10 cellular contexts compared by ENCODE assay signal in genomic region chr17:63433746-63434591, GRCh38. TPM values are rescaled to one million over a fixed set of nuclear protein-coding genes. Genes with fewer than 3 reads are reported as not detected.
A peak's percentile ranks its signal among the peaks of the same experiment; 100 is the strongest.
DNase-seq lines count a peak whose midpoint lies in the region; ATAC-seq and TF ChIP-seq lines count a peak whose summit lies in the region.
"Had no signal": no experiment of that assay in that cellular context is flagged by ENCODE, and none has a peak within 500 bp of the region (broad histone marks: within the 10 kb centered on the region; RNA-seq: fewer than 3 reads in every experiment).

No MANE protein-coding gene starts in this region.

- H3K4me1 Mint-ChIP-seq in activated T-helper 17 cell treated with anti-CD3 and anti-CD28 coated beads, Interleukin-2, amount 50 U/mL, for 72 hours, result peaks cover 10% of the 10 kb centered on the region

- no peaks in the 10 kb centered on the region for H3K36me3 ChIP-seq in right atrium auricular region

- peak overlapping the region; percentile 83 to 88 for H3K27ac ChIP-seq in right atrium auricular region
- H3K27ac ChIP-seq: HL-60 had no signal

- peaks cover 0 to 74% of the 10 kb centered on the region in 2 donors for H3K4me1 ChIP-seq in right atrium auricular region

- DNase-seq in HT1080 (ENCODE audit: low read depth) (peak; percentile 74), right atrium auricular region (ENCODE audit: low spot score) (peak; percentile 96), stromal cell of bone marrow (ENCODE audit: low read depth) (peak; percentile 93), GM13976 (ENCODE audit: low spot score) (no peak), G401 (ENCODE audit: low spot score) (no peak)

- ATAC-seq in activated T-helper 17 cell treated with anti-CD3 and anti-CD28 coated beads, Interleukin-2, amount 50 U/mL, for 72 hours (replicated peaks), result no peak
- ATAC-seq in HG03460 (IDR thresholded peaks at IDR 0.05; ENCODE audit: unreplicated experiment) (no peak), HG03097 (IDR thresholded peaks at IDR 0.05; ENCODE audit: low FRiP score, unreplicated experiment) (no peak)

- no peak overlapping the region for H3K4me3 Mint-ChIP-seq in activated T-helper 17 cell treated with anti-CD3 and anti-CD28 coated beads, Interleukin-2, amount 50 U/mL, for 72 hours
- H3K4me3 Mint-ChIP-seq: activated naive CD8-positive, alpha-beta T cell had no signal

- H3K36me3 Mint-ChIP-seq in activated T-helper 17 cell treated with anti-CD3 and anti-CD28 coated beads, Interleukin-2, amount 50 U/mL, for 72 hours (ENCODE audit: low read depth), result peaks cover 7% of the 10 kb centered on the region
- H3K36me3 Mint-ChIP-seq: activated naive CD8-positive, alpha-beta T cell had no signal

- no peak for TF ChIP-seq CTCF in right atrium auricular region (IDR thresholded peaks at IDR 0.05)
- no peak for TF ChIP-seq CTCF in GM13976 (IDR thresholded peaks at IDR 0.05; ENCODE audit: borderline replicate concordance, control extremely low read depth, extremely low read depth, insufficient read depth, missing control alignments)

- H3K4me3 ChIP-seq in right atrium auricular region, result no peak overlapping the region

- peak overlapping the region; percentile 78 for H3K27ac Mint-ChIP-seq in activated T-helper 17 cell treated with anti-CD3 and anti-CD28 coated beads, Interleukin-2, amount 50 U/mL, for 72 hours
- H3K27ac Mint-ChIP-seq: activated naive CD8-positive, alpha-beta T cell had no signal

- no peaks in the 10 kb centered on the region for H3K9me3 Mint-ChIP-seq in activated T-helper 17 cell treated with anti-CD3 and anti-CD28 coated beads, Interleukin-2, amount 50 U/mL, for 72 hours

- no peaks in the 10 kb centered on the region for H3K9me3 ChIP-seq in right atrium auricular region

- in situ Hi-C loops in GM13976 (cut with MboI; ENCODE audit: low sequenced_read_pairs, unreplicated experiment), result loop anchor here (5.0 to 25.0 kb wide), 2 partner anchors 178 to 378 kb away; no protein-coding TSS in a partner anchor
- in situ Hi-C loops in G401 (cut with HindIII; ENCODE audit: low sequenced_read_pairs), result no loop called here

- H3K27me3 ChIP-seq in right atrium auricular region, result no peaks in the 10 kb centered on the region

- no peaks in the 10 kb centered on the region for H3K27me3 Mint-ChIP-seq in activated T-helper 17 cell treated with anti-CD3 and anti-CD28 coated beads, Interleukin-2, amount 50 U/mL, for 72 hours
- H3K27me3 Mint-ChIP-seq: activated naive CD8-positive, alpha-beta T cell had no signal

RNA-seq across cellular contexts. Expression of gene CYB561, which starts 12.1 kb away (rescaled TPM):
- 0.70 and 3.2 TPM in 2 replicates for total RNA-seq in HT1080 (2014; rRNA removed; shearing (Covaris generic))
- 4.5 and 4.9 TPM in 2 replicates for polyA plus RNA-seq in HT1080 (2015; cell fraction: cytosol; rRNA removed)
- polyA plus RNA-seq in HT1080 (2015; cell fraction: nucleus; rRNA removed), result 2.8 and 4.4 TPM in 2 replicates
- 10 to 100 TPM in 1 of 2 donors, 1 to 10 TPM in 1; 6.7 to 10.8 TPM for total RNA-seq in activated T-helper 17 cell treated with anti-CD3 and anti-CD28 coated beads, Interleukin-2, amount 50 U/mL, for 72 hours
- total RNA-seq in right atrium auricular region, result 10 to 100 TPM; 13.4 to 13.7 TPM
- total RNA-seq in G401 (2014; rRNA removed; shearing (Covaris generic)), result 1.5 TPM in 1 of 2 replicates, not detected in the other

RNA-seq across cellular contexts. Expression of gene ACE, which starts 42.9 kb away (rescaled TPM):
- total RNA-seq in HT1080 (2014; rRNA removed; shearing (Covaris generic)), result not detected in 2 replicates
- polyA plus RNA-seq in HT1080 (2015; cell fraction: cytosol; rRNA removed), result 0.07 and 0.19 TPM in 2 replicates
- polyA plus RNA-seq in HT1080 (2015; cell fraction: nucleus; rRNA removed), result 0.12 and 0.29 TPM in 2 replicates
- total RNA-seq in activated T-helper 17 cell treated with anti-CD3 and anti-CD28 coated beads, Interleukin-2, amount 50 U/mL, for 72 hours, result 1 to 10 TPM in 1 of 2 donors, under 1 TPM in 1; 0.61 to 1.4 TPM
- 1 to 10 TPM; 3.4 to 4.0 TPM for total RNA-seq in right atrium auricular region
- total RNA-seq in G401 (2014; rRNA removed; shearing (Covaris generic)), result 1.1 and 2.4 TPM in 2 replicates

Comparison
In these comparisons a context has a peak if more than half of its experiments do, and no peak if none do; other contexts are left out.
1. DNase-seq: peak in HT1080 (single experiment), right atrium auricular region (single experiment) and stromal cell of bone marrow (single experiment); none in GM13976 (single experiment) and G401 (single experiment).